4 cellular contexts compared by ENCODE assay signal in the genomic region with DNA sequence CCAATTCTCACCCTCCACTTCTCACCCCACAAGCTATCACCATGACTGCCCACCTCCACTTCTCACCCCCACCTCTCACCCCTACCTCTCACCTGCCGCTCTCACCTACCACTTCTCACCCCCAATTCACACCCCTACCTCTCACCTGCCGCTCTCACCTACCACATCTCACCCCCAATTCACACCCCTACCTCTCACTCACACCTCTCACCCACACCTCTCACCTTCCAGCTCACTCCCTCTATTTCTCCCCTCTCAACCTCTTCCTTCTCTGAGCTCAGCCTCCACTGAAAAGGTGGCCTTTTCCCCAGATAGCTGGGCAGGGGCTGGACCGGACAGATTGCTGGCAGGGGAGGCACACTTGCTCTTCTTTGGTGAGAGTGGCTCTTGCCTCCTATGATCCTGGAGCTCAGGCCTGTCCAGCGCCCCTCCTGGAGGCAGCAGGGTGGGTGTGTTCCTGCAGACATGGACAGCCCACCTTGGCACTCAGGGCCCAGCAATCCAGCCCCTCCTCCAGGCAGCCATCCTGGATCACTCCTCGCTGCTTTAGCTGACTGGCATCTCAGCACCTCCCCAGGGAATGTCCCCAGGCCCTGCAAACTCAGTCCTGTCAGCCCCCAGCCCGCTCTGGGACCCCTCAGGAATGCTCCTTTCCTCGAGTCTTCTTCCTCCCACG. TPM values are rescaled to one million over a fixed set of nuclear protein-coding genes. Genes with fewer than 3 reads are reported as not detected.
"Had no signal": no experiment of that assay in that cellular context is flagged by ENCODE, and none has a peak within 500 bp of the region (broad histone marks: within the 10 kb centered on the region; RNA-seq: fewer than 3 reads in every experiment).

No MANE protein-coding gene starts in this region.

RNA-seq across cellular contexts. Expression of gene PRODH, which starts 25.7 kb away (rescaled TPM):
- total RNA-seq: fibroblast of villous mesenchyme, lung microvascular endothelial cell, pulmonary artery endothelial cell had no signal
- polyA plus RNA-seq: immature natural killer cell had no signal
